In the genomic region with DNA sequence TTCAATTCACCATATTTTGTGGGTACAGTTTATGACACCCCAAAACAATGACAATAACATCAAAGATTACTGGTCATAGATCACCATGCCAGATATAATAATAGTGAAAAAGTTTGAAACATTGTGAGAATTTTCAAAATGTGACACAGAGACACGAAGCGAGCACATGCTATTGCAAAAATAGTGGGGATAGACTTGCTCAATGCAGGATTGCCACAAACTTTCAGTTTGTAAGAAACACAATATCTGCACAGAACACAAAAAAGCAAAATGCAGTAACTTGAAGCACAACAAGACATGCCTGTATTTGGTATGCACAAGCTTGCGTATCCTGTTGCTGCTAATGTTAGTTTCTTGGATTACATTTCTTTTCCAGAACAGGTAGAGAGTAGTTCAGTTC, we compare ENCODE assay signal across 26 cellular contexts. TPM values are rescaled to one million over a fixed set of nuclear protein-coding genes. Genes with fewer than 3 reads are reported as not detected.
"Had no signal": no experiment of that assay in that cellular context is flagged by ENCODE, and none has a peak within 500 bp of the region (broad histone marks: within the 10 kb centered on the region; RNA-seq: fewer than 3 reads in every experiment).

No MANE protein-coding gene starts in this region.

- H3K9me3 ChIP-seq: ascending aorta, MG63, Peyer's patch, SJSA1 had no signal

- H3K27ac ChIP-seq: ascending aorta, Peyer's patch, RWPE1, SJSA1 had no signal

- H3K27me3 ChIP-seq: ascending aorta, MG63, Peyer's patch, SJSA1 had no signal

- H3K4me1 ChIP-seq: Peyer's patch had no signal

- ATAC-seq: activated CD8-positive, alpha-beta T cell treated with anti-CD3 and anti-CD28 coated beads, Interleukin-2, amount 10 ng/mL, durations not matched to agents 7 days and 5 days; SK-N-SH treated with all-trans-retinoic acid at 6 μM for 48 hours; WTC11 had no signal

- H3K36me3 ChIP-seq: ascending aorta, Peyer's patch had no signal

- H3K4me3 ChIP-seq: ascending aorta, MG63, Peyer's patch, SJSA1 had no signal

- DNase-seq: activated CD4-positive, alpha-beta T cell treated with anti-CD3 and anti-CD28 coated beads for 48 hours; activated CD4-positive, alpha-beta T cell treated with anti-CD3 and anti-CD28 coated beads, Interleukin-2, amount 50 U/mL, for 4 hours; activated CD4-positive, CD25-positive, alpha-beta regulatory T cell treated with anti-CD3 and anti-CD28 coated beads, Interleukin-2, amount 50 U/mL, for 72 hours; activated CD8-positive, alpha-beta memory T cell treated with anti-CD3 and anti-CD28 coated beads, Interleukin-2, amount 50 U/mL, for 48 hours; activated CD8-positive, alpha-beta T cell treated with anti-CD3 and anti-CD28 coated beads, Interleukin-2, amount 10 ng/mL, durations not matched to agents 7 days and 5 days; activated effector memory CD4-positive, alpha-beta T cell treated with Interleukin-2 at 50 U/mL for 16 hours; activated naive CD4-positive, alpha-beta T cell; activated T-cell treated with anti-CD3 and anti-CD28 coated beads, Interleukin-2, amount 50 U/mL, for 24 hours; amniotic stem cell; MG63; MV-4-11; NCI-H1092 treated with DMSO at 0.1 percent for 48 hours; NCI-H1417 treated with DMSO at 0.1 percent for 48 hours; NCI-H1694; NCI-H2029; NCI-H2107; NCI-H510A treated with DMSO at 0.1 percent for 48 hours; Peyer's patch; SHP77; SW 1271 had no signal

RNA-seq across cellular contexts. Expression of gene ARHGEF28, which starts 35.8 kb away (rescaled TPM):
- total RNA-seq: activated CD8-positive, alpha-beta T cell treated with anti-CD3 and anti-CD28 coated beads, Interleukin-2, amount 10 ng/mL, durations not matched to agents 7 days and 5 days; T-helper 1 cell treated with Interleukin-12 subunit alpha and Interleukin-12 subunit beta and Interleukin-4 antibody, amounts not matched to agents 30 ng/mL and 1 ng/mL, for 36 hours had no signal
